1 cellular context compared by ENCODE assay signal in genomic region chr10:78255796-78256638, GRCh38.
A peak's percentile ranks its signal among the peaks of the same experiment; 100 is the strongest.
TF ChIP-seq lines count a peak whose summit lies in the region.

No MANE protein-coding gene starts in this region.

TF ChIP-seq in K562, 482 proteins besides CTCF, POLR2A, EP300 and RAD21 (continued from another document and continues in another):
- TF ChIP-seq MGA (IDR thresholded peaks at IDR 0.05) (peak; percentile 60), ELF2 (CRISPR knock-in tag; IDR thresholded peaks at IDR 0.05) (no peak), MEF2D (tag; conservative IDR thresholded peaks at IDR 0.05; ENCODE audit: low read depth) (peak; percentile 79), ZKSCAN3 (CRISPR knock-in tag; IDR thresholded peaks at IDR 0.05) (no peak), PHF21A (IDR thresholded peaks at IDR 0.05; ENCODE audit: borderline replicate concordance, low read depth) (no peak), ZBTB43 (CRISPR knock-in tag; IDR thresholded peaks at IDR 0.05) (no peak), TCFL5 (CRISPR knock-in tag; conservative IDR thresholded peaks at IDR 0.05) (no peak), EP400 (IDR thresholded peaks at IDR 0.05) (peak; percentile 77), ZKSCAN8 (CRISPR knock-in tag; IDR thresholded peaks at IDR 0.05) (peak; percentile 72), TBP (optimal IDR thresholded peaks at IDR 0.05; ENCODE audit: low read depth, low read length) (no peak), ZNF717 (CRISPR knock-in tag; IDR thresholded peaks at IDR 0.05) (no peak), L3MBTL2 (IDR thresholded peaks at IDR 0.05) (peak; percentile 79; the same call in 1 of the 2 replicates), ZNF277 (CRISPR knock-in tag; IDR thresholded peaks at IDR 0.05; ENCODE audit: borderline replicate concordance) (no peak), THAP7 (CRISPR knock-in tag; IDR thresholded peaks at IDR 0.05) (no peak), DMBX1 (CRISPR knock-in tag; IDR thresholded peaks at IDR 0.05; ENCODE audit: borderline replicate concordance) (no peak), MEF2A (IDR thresholded peaks at IDR 0.05; ENCODE audit: control insufficient read depth, low read depth, low read length) (no peak), PRMT5 (CRISPR knock-in tag; IDR thresholded peaks at IDR 0.05) (no peak), ZNF407 (IDR thresholded peaks at IDR 0.05; ENCODE audit: low read depth) (no peak), NUFIP1 (IDR thresholded peaks at IDR 0.05; ENCODE audit: partially characterized antibody) (no peak), MYC (IDR thresholded peaks at IDR 0.05; ENCODE audit: low read depth, low read length) (peak; percentile 76; the same call in 1 of the 2 replicates), MYC (CRISPR knock-in tag; IDR thresholded peaks at IDR 0.05; ENCODE audit: borderline replicate concordance, low read depth) (no peak), ZNF239 (CRISPR knock-in tag; IDR thresholded peaks at IDR 0.05) (peak; percentile 49; the same call in 1 of the 2 replicates)
- TF ChIP-seq, protein P1, sequence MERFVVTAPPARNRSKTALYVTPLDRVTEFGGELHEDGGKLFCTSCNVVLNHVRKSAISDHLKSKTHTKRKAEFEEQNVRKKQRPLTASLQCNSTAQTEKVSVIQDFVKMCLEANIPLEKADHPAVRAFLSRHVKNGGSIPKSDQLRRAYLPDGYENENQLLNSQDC (CRISPR knock-in tag; IDR thresholded peaks at IDR 0.05) = no peak
- TF ChIP-seq, protein P2, sequence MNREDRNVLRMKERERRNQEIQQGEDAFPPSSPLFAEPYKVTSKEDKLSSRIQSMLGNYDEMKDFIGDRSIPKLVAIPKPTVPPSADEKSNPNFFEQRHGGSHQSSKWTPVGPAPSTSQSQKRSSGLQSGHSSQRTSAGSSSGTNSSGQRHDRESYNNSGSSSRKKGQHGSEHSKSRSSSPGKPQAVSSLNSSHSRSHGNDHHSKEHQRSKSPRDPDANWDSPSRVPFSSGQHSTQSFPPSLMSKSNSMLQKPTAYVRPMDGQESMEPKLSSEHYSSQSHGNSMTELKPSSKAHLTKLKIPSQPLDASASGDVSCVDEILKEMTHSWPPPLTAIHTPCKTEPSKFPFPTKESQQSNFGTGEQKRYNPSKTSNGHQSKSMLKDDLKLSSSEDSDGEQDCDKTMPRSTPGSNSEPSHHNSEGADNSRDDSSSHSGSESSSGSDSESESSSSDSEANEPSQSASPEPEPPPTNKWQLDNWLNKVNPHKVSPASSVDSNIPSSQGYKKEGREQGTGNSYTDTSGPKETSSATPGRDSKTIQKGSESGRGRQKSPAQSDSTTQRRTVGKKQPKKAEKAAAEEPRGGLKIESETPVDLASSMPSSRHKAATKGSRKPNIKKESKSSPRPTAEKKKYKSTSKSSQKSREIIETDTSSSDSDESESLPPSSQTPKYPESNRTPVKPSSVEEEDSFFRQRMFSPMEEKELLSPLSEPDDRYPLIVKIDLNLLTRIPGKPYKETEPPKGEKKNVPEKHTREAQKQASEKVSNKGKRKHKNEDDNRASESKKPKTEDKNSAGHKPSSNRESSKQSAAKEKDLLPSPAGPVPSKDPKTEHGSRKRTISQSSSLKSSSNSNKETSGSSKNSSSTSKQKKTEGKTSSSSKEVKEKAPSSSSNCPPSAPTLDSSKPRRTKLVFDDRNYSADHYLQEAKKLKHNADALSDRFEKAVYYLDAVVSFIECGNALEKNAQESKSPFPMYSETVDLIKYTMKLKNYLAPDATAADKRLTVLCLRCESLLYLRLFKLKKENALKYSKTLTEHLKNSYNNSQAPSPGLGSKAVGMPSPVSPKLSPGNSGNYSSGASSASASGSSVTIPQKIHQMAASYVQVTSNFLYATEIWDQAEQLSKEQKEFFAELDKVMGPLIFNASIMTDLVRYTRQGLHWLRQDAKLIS (CRISPR knock-in tag; IDR thresholded peaks at IDR 0.05) = no peak
